In the genomic region with DNA sequence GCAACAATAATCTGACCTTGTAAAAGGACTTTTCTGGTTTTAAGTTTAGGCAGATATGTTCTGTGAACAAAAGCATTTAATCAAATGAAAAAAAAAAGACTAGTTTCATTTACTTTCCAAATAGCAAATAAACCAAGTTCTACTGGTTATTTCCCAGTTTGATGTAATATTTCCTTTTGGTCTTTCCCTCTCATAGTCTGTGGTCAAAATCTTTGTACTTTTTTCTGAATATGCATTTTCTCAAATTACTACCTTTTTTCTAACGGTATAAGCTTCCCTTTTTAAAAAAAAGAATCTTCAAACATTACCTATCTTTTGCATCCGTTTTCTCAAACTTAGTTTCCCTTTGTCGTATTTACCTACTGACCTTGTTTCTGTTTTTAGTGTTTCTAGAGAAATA, we compare ENCODE assay signal across 15 cellular contexts. TPM values are rescaled to one million over a fixed set of nuclear protein-coding genes. Genes with fewer than 3 reads are reported as not detected.
A peak's percentile ranks its signal among the peaks of the same experiment; 100 is the strongest.
DNase-seq lines count a peak whose midpoint lies in the region; ATAC-seq and TF ChIP-seq lines count a peak whose summit lies in the region.
"Had no signal": no experiment of that assay in that cellular context is flagged by ENCODE, and none has a peak within 500 bp of the region (broad histone marks: within the 10 kb centered on the region; RNA-seq: fewer than 3 reads in every experiment).

No MANE protein-coding gene starts in this region.

- no peaks in the 10 kb centered on the region for H3K9me3 ChIP-seq in esophagus muscularis mucosa
- H3K9me3 ChIP-seq: lower lobe of right lung, ovary, spleen, upper lobe of right lung had no signal

- H3K4me3 Mint-ChIP-seq in activated CD4-positive, alpha-beta T cell treated with anti-CD3 and anti-CD28 coated beads, Interleukin-2, amount 10 ng/mL, durations not matched to agents 24 days and 14 days = peak overlapping the region; percentile 4
- peak overlapping the region in 2 of 8 donors; percentile 20 to 22 for H3K4me3 Mint-ChIP-seq in naive B cell

- H3K36me3 Mint-ChIP-seq in activated CD4-positive, alpha-beta T cell treated with anti-CD3 and anti-CD28 coated beads, Interleukin-2, amount 10 ng/mL, durations not matched to agents 24 days and 14 days (ENCODE audit: low read depth) = peaks cover 55% of the 10 kb centered on the region
- peaks cover 15 to 18% of the 10 kb centered on the region in 2 donors for H3K36me3 Mint-ChIP-seq in naive B cell

- 89% methylated on average over 3 of the region's 3 CpGs for WGBS in esophagus muscularis mucosa

- H3K4me1 ChIP-seq in esophagus muscularis mucosa = peaks cover 0 to 5% (median 3%) of the 10 kb centered on the region in 4 donors

- H3K4me1 Mint-ChIP-seq in activated CD4-positive, alpha-beta T cell treated with anti-CD3 and anti-CD28 coated beads, Interleukin-2, amount 10 ng/mL, durations not matched to agents 24 days and 14 days = peaks cover 21% of the 10 kb centered on the region
- peaks cover 19 to 53% (median 39%) of the 10 kb centered on the region in 3 donors for H3K4me1 Mint-ChIP-seq in naive B cell

- H3K4me3 ChIP-seq in esophagus muscularis mucosa = no peak overlapping the region
- H3K4me3 ChIP-seq: cardiac muscle cell, lower lobe of right lung, ovary, spleen, upper lobe of right lung had no signal

- H3K36me3 ChIP-seq in esophagus muscularis mucosa = peaks cover 0 to 33% (median 16%) of the 10 kb centered on the region in 4 donors
- H3K36me3 ChIP-seq: ovary had no signal

- no peak overlapping the region for H3K27ac ChIP-seq in esophagus muscularis mucosa (replicated peaks in 1 of 4)
- H3K27ac ChIP-seq: cardiac muscle cell, lower lobe of right lung, ovary, upper lobe of right lung had no signal

- no peaks in the 10 kb centered on the region for H3K27me3 ChIP-seq in esophagus muscularis mucosa
- H3K27me3 ChIP-seq: cardiac muscle cell, ovary, spleen, upper lobe of right lung had no signal

- H3K9me3 Mint-ChIP-seq in activated CD4-positive, alpha-beta T cell treated with anti-CD3 and anti-CD28 coated beads, Interleukin-2, amount 10 ng/mL, durations not matched to agents 24 days and 14 days = peaks cover 7% of the 10 kb centered on the region
- no peaks in the 10 kb centered on the region for H3K9me3 Mint-ChIP-seq in naive B cell

- TF ChIP-seq POLR2A in esophagus muscularis mucosa (IDR thresholded peaks at IDR 0.05; ENCODE audit: low read depth) = no peak

- TF ChIP-seq CTCF in esophagus muscularis mucosa (IDR thresholded peaks at IDR 0.05) = no peak

- TF ChIP-seq EP300 in esophagus muscularis mucosa (IDR thresholded peaks at IDR 0.05) = no peak

- ATAC-seq in GM21576 (IDR thresholded peaks at IDR 0.05; ENCODE audit: unreplicated experiment) = peak; percentile 22
- ATAC-seq in HG03439 (IDR thresholded peaks at IDR 0.05; ENCODE audit: unreplicated experiment) = peak; percentile 48
- ATAC-seq in naive B cell (ENCODE audit: low read depth in 2 of 2) = peak; percentile 24 to 30
- ATAC-seq: lower lobe of right lung, upper lobe of right lung had no signal

- no peak for DNase-seq in activated CD4-positive, alpha-beta T cell treated with anti-CD3 and anti-CD28 coated beads, Interleukin-2, amount 10 ng/mL, durations not matched to agents 24 days and 14 days
- DNase-seq in activated CD4-positive, alpha-beta T cell treated with anti-CD3 and anti-CD28 coated beads for 1 hour = no peak
- DNase-seq in naive B cell (no peak), esophagus muscularis mucosa (ENCODE audit: extremely low spot score) (no peak), NCI-H187 (lab: John Stamatoyannopoulos, UW) (no peak), NOMO-1 treated with DMSO at 0.1 percent for 48 hours (lab: John Stamatoyannopoulos, UW; ENCODE audit: unreplicated experiment) (no peak)
- DNase-seq: lower lobe of right lung, NCI-H1105, ovary, Right ventricle myocardium superior, spleen, upper lobe of right lung had no signal

- no peaks in the 10 kb centered on the region for H3K27me3 Mint-ChIP-seq in activated CD4-positive, alpha-beta T cell treated with anti-CD3 and anti-CD28 coated beads, Interleukin-2, amount 10 ng/mL, durations not matched to agents 24 days and 14 days
- no peaks in the 10 kb centered on the region for H3K27me3 Mint-ChIP-seq in naive B cell

- peak overlapping the region; percentile 78 for H3K27ac Mint-ChIP-seq in activated CD4-positive, alpha-beta T cell treated with anti-CD3 and anti-CD28 coated beads, Interleukin-2, amount 10 ng/mL, durations not matched to agents 24 days and 14 days
- peak overlapping the region; percentile 12 to 93 (median 78) for H3K27ac Mint-ChIP-seq in naive B cell

- intact Hi-C loops in activated CD4-positive, alpha-beta T cell treated with anti-CD3 and anti-CD28 coated beads, Interleukin-2, amount 10 ng/mL, durations not matched to agents 24 days and 14 days (cut with micrococcal nuclease) = loop anchor here (5.0 kb wide), 1 partner anchor 33 kb away; no protein-coding TSS in a partner anchor
- intact Hi-C loops in esophagus muscularis mucosa (cut with DNase I) = no loop called here

RNA-seq across cellular contexts. Expression of a gene that starts 40.1 kb away (rescaled TPM):
- total RNA-seq in activated CD4-positive, alpha-beta T cell treated with anti-CD3 and anti-CD28 coated beads, Interleukin-2, amount 10 ng/mL, durations not matched to agents 24 days and 14 days = 91.2 and 97.2 TPM in 2 replicates
- 100 to 1,000 TPM; 132 to 167 (median 136) TPM for polyA plus RNA-seq in naive B cell (ENCODE audit: low read depth in 6 of 6)
- total RNA-seq in esophagus muscularis mucosa = 10 to 100 TPM; 57.0 to 76.1 (median 69.7) TPM
